In the genomic region with DNA sequence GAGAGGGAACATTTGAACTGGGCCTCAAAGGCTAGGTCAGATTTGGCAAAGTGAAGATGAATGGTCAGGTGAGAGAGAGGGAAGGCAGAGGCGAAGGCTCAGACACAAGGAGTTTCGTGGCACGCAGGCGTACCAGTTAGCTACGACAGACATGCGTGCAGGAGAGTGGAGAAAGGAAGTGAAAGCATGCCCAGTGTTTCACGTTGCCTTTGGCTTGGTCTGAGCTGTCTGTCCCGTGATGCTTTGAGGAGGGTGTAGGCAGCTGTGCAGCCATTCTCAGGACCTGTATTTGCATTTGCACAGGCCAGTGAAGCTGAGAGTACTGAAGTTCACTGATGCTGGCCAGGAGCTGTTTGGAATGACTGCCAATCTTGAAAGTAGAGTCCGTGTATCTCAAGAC, we compare ENCODE assay signal across 10 cellular contexts.
DNase-seq lines count a peak whose midpoint lies in the region; ATAC-seq, FAIRE-seq and TF ChIP-seq lines count a peak whose summit lies in the region.
"Had no signal": no experiment of that assay in that cellular context is flagged by ENCODE, and none has a peak within 500 bp of the region (broad histone marks: within the 10 kb centered on the region; RNA-seq: fewer than 3 reads in every experiment).

No MANE protein-coding gene starts in this region.

- no peak for TF ChIP-seq POLR2A in ovary (IDR thresholded peaks at IDR 0.05)

- no peak overlapping the region for H3K4me3 ChIP-seq in ovary
- H3K4me3 ChIP-seq in hepatocyte = no peak overlapping the region
- no peak overlapping the region for H3K4me3 ChIP-seq in neural progenitor cell

- no peak overlapping the region for H3K27ac ChIP-seq in ovary
- no peak overlapping the region for H3K27ac ChIP-seq in hepatocyte
- no peak overlapping the region for H3K27ac ChIP-seq in neural progenitor cell

- H3K27ac Mint-ChIP-seq in stimulated activated effector memory CD8-positive, alpha-beta T cell treated with anti-CD3 and anti-CD28 coated beads, Interleukin-12 subunit alpha, Interleukin-12 subunit beta, amount 100 ng/mL, for 72 hours = no peak overlapping the region
- no peak overlapping the region for H3K27ac Mint-ChIP-seq in neural progenitor cell
- H3K27ac Mint-ChIP-seq: activated T-helper 1 cell treated with anti-CD3 and anti-CD28 coated beads, Interleukin-12 subunit alpha, Interleukin-12 subunit beta, Interleukin-2, Interleukin-4 antibody, amounts not matched to agents 30 ng/mL and 10 ng/mL and 1 ng/mL, durations not matched to agents 14 hours and 24 hours and 36 hours had no signal

- H3K79me2 ChIP-seq in hepatocyte (no peaks in the 10 kb centered on the region), neural progenitor cell (ENCODE audit: low read depth) (no peaks in the 10 kb centered on the region)

- intact Hi-C loops in ovary (cut with DNase I) = loop anchor here in 3 of 4 donors (10.0 kb wide), 4 partner anchors 62 to 218 kb away; partner anchors contain the start of gene ATL2 (in 1 of the 3)

- H3K36me3 ChIP-seq in ovary (no peaks in the 10 kb centered on the region), hepatocyte (replicated peaks; ENCODE audit: insufficient read depth, low read depth) (no peaks in the 10 kb centered on the region), neural progenitor cell (no peaks in the 10 kb centered on the region)

- H3K27me3 ChIP-seq in ovary (no peaks in the 10 kb centered on the region), hepatocyte (no peaks in the 10 kb centered on the region), neural progenitor cell (peaks cover 20% of the 10 kb centered on the region)

- peaks cover 7% of the 10 kb centered on the region for H3K27me3 Mint-ChIP-seq in neural progenitor cell (ENCODE audit: insufficient read depth, low read depth)

- no peaks in the 10 kb centered on the region for H3K9me3 Mint-ChIP-seq in stimulated activated effector memory CD8-positive, alpha-beta T cell treated with anti-CD3 and anti-CD28 coated beads, Interleukin-12 subunit alpha, Interleukin-12 subunit beta, amount 100 ng/mL, for 72 hours
- no peaks in the 10 kb centered on the region for H3K9me3 Mint-ChIP-seq in neural progenitor cell
- H3K9me3 Mint-ChIP-seq: activated T-helper 1 cell treated with anti-CD3 and anti-CD28 coated beads, Interleukin-12 subunit alpha, Interleukin-12 subunit beta, Interleukin-2, Interleukin-4 antibody, amounts not matched to agents 30 ng/mL and 10 ng/mL and 1 ng/mL, durations not matched to agents 14 hours and 24 hours and 36 hours had no signal

- H3K4me2 ChIP-seq in hepatocyte (no peak overlapping the region), neural progenitor cell (no peak overlapping the region)

- H3K9ac ChIP-seq in neural progenitor cell = no peak overlapping the region

- H3K4me1 Mint-ChIP-seq in stimulated activated effector memory CD8-positive, alpha-beta T cell treated with anti-CD3 and anti-CD28 coated beads, Interleukin-12 subunit alpha, Interleukin-12 subunit beta, amount 100 ng/mL, for 72 hours = peaks cover 12% of the 10 kb centered on the region
- H3K4me1 Mint-ChIP-seq in neural progenitor cell = peaks cover 7% of the 10 kb centered on the region

- H2AFZ ChIP-seq in hepatocyte (no peak overlapping the region), neural progenitor cell (replicated peaks) (no peak overlapping the region)

- no peak overlapping the region for H3K4me3 Mint-ChIP-seq in stimulated activated effector memory CD8-positive, alpha-beta T cell treated with anti-CD3 and anti-CD28 coated beads, Interleukin-12 subunit alpha, Interleukin-12 subunit beta, amount 100 ng/mL, for 72 hours
- no peak overlapping the region for H3K4me3 Mint-ChIP-seq in neural progenitor cell
- H3K4me3 Mint-ChIP-seq: activated T-helper 1 cell treated with anti-CD3 and anti-CD28 coated beads, Interleukin-12 subunit alpha, Interleukin-12 subunit beta, Interleukin-2, Interleukin-4 antibody, amounts not matched to agents 30 ng/mL and 10 ng/mL and 1 ng/mL, durations not matched to agents 14 hours and 24 hours and 36 hours had no signal

- peak; percentile 95 for ATAC-seq in HG02870 (IDR thresholded peaks at IDR 0.05; ENCODE audit: unreplicated experiment)
- peak; percentile 44 for ATAC-seq in stimulated activated effector memory CD8-positive, alpha-beta T cell treated with anti-CD3 and anti-CD28 coated beads, Interleukin-12 subunit alpha, Interleukin-12 subunit beta, amount 100 ng/mL, for 72 hours

- FAIRE-seq in GM19239 (lab: Jason Lieb, UNC) = peak; percentile 98

- DNase-seq in GM19239 (ENCODE audit: insufficient read length, low spot score) (peak; percentile 64), NOMO-1 treated with DMSO at 0.1 percent for 48 hours (lab: John Stamatoyannopoulos, UW; ENCODE audit: unreplicated experiment) (peak; percentile 88), NCI-H2196 treated with DMSO at 0.1 percent for 48 hours (lab: John Stamatoyannopoulos, UW; ENCODE audit: unreplicated experiment) (no peak), ovary (no peak), hepatocyte (ENCODE audit: low spot score) (no peak), neural progenitor cell (ENCODE audit: low spot score) (no peak)
- DNase-seq in stimulated activated effector memory CD8-positive, alpha-beta T cell treated with anti-CD3 and anti-CD28 coated beads, Interleukin-12 subunit alpha, Interleukin-12 subunit beta, amount 100 ng/mL, for 72 hours (ENCODE audit: low spot score in 2 of 2) = no peak
- DNase-seq: NK-92 treated with Interleukin-12 subunit alpha and Interleukin-12 subunit beta, amount 100 ng/mL, for 24 hours had no signal

- H4K20me1 ChIP-seq in hepatocyte (ENCODE audit: insufficient read depth, poor library complexity, severe bottlenecking) (no peaks in the 10 kb centered on the region), neural progenitor cell (ENCODE audit: low read depth) (no peaks in the 10 kb centered on the region)

- H3K9me2 ChIP-seq in hepatocyte (replicated peaks; ENCODE audit: insufficient read depth) = no peaks in the 10 kb centered on the region

- H3K9me3 ChIP-seq in ovary (no peaks in the 10 kb centered on the region), hepatocyte (ENCODE audit: low read depth) (no peaks in the 10 kb centered on the region), neural progenitor cell (ENCODE audit: low read depth) (no peaks in the 10 kb centered on the region)

- no peak for TF ChIP-seq EP300 in ovary (IDR thresholded peaks at IDR 0.05)

- H3K4me1 ChIP-seq in ovary (ENCODE audit: insufficient read depth) = no peaks in the 10 kb centered on the region
- no peaks in the 10 kb centered on the region for H3K4me1 ChIP-seq in hepatocyte (ENCODE audit: insufficient read depth)
- H3K4me1 ChIP-seq in neural progenitor cell = peaks cover 4% of the 10 kb centered on the region

- peaks cover 6% of the 10 kb centered on the region for H3F3A ChIP-seq in neural progenitor cell (ENCODE audit: low read depth)

- H3K36me3 Mint-ChIP-seq in stimulated activated effector memory CD8-positive, alpha-beta T cell treated with anti-CD3 and anti-CD28 coated beads, Interleukin-12 subunit alpha, Interleukin-12 subunit beta, amount 100 ng/mL, for 72 hours = no peaks in the 10 kb centered on the region
- no peaks in the 10 kb centered on the region for H3K36me3 Mint-ChIP-seq in neural progenitor cell

- 77 to 78% (median 77%) methylated on average over 9 of the region's 9 CpGs for WGBS in ovary, 3 donors
- WGBS in hepatocyte (ENCODE audit: low lambda C conversion rate, missing lambda C conversion rate) = 91% methylated on average over 9 of the region's 9 CpGs

- TF ChIP-seq CTCF in ovary (IDR thresholded peaks at IDR 0.05) (no peak), hepatocyte (IDR thresholded peaks at IDR 0.05; ENCODE audit: poor library complexity) (no peak), neural progenitor cell (IDR thresholded peaks at IDR 0.05) (no peak)

Comparison
In these comparisons a context has a peak if more than half of its experiments do, and no peak if none do; other contexts are left out.
1. DNase-seq: peak in GM19239 (single experiment) and NOMO-1 treated with DMSO at 0.1 percent for 48 hours (single experiment); none in stimulated activated effector memory CD8-positive, alpha-beta T cell treated with anti-CD3 and anti-CD28 coated beads, Interleukin-12 subunit alpha, Interleukin-12 subunit beta, amount 100 ng/mL, for 72 hours (0 of 2), NCI-H2196 treated with DMSO at 0.1 percent for 48 hours (single experiment), ovary (0 of 5), hepatocyte (single experiment) and neural progenitor cell (single experiment).